1 cellular context compared by ENCODE assay signal in the genomic region with DNA sequence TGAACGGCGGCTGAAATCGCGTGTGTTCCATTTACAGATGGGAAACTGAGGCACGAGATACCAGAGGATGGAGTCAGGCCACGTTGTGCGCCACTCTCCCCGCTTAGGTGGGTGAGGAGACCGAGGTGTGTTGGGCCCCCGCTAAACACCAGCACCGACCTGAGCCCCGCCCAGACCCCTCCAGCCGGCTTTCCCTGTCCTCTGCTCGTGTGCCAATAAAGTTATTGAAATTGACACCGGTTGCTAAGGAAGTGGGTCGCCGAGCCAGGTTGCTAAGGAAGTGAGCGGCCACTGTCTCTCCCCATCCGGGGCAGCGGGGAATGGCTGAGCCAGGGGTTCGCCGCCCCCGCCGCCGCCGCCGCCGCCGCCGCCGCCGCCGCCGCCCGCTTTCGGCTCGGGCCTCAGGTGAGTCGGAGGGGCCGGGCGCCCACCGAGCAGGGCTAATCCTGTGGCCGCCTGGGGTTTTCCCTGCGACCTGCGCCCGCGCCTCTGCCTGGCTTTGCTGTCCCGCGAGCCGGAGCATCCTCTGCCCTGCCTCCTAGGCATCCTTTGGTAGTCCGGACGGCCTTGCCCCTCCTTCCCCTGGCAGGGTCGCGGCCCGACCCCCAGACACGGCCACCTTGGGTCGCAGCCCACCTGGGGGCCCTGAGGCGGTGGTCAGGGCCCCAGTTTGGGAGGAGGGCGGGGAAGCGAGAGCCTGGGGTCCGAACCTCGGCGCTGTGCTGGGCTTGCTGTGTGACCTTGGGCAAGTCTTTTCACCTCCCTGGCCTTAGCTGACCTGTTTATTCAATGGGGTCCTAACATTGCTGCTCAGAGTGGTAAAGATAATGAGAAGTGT.
TF ChIP-seq lines count a peak whose summit lies in the region.

A gene (plus strand): TSS at position 291 of the 838 bp plus-strand sequence. CDS start 32,127 bp downstream, outside the sequence.

TF ChIP-seq in HepG2, 621 proteins besides CTCF, POLR2A, EP300 and RAD21 (continued from another document and continues in another):
- TF ChIP-seq, protein P1, sequence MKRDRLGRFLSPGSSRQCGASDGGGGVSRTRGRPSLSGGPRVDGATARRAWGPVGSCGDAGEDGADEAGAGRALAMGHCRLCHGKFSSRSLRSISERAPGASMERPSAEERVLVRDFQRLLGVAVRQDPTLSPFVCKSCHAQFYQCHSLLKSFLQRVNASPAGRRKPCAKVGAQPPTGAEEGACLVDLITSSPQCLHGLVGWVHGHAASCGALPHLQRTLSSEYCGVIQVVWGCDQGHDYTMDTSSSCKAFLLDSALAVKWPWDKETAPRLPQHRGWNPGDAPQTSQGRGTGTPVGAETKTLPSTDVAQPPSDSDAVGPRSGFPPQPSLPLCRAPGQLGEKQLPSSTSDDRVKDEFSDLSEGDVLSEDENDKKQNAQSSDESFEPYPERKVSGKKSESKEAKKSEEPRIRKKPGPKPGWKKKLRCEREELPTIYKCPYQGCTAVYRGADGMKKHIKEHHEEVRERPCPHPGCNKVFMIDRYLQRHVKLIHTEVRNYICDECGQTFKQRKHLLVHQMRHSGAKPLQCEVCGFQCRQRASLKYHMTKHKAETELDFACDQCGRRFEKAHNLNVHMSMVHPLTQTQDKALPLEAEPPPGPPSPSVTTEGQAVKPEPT (CRISPR knock-in tag; IDR thresholded peaks at IDR 0.05; ENCODE audit: low read depth) = peak; percentile 15; the same call in 1 of the 2 replicates
- no peak for TF ChIP-seq ZSCAN21 (CRISPR knock-in tag; IDR thresholded peaks at IDR 0.05; ENCODE audit: borderline replicate concordance)
- TF ChIP-seq REL (CRISPR knock-in tag; conservative IDR thresholded peaks at IDR 0.05) = no peak
- TF ChIP-seq ZNF749 (CRISPR knock-in tag; IDR thresholded peaks at IDR 0.05; ENCODE audit: borderline replicate concordance) = no peak
- peak; percentile 86 for TF ChIP-seq SMYD3 (CRISPR knock-in tag; IDR thresholded peaks at IDR 0.05)
- no peak for TF ChIP-seq FOXM1 (CRISPR knock-in tag; IDR thresholded peaks at IDR 0.05)
- TF ChIP-seq ZNF24 (IDR thresholded peaks at IDR 0.05) = peak; percentile 72
- TF ChIP-seq SMARCC2 (IDR thresholded peaks at IDR 0.05) = no peak
- TF ChIP-seq, protein P2, sequence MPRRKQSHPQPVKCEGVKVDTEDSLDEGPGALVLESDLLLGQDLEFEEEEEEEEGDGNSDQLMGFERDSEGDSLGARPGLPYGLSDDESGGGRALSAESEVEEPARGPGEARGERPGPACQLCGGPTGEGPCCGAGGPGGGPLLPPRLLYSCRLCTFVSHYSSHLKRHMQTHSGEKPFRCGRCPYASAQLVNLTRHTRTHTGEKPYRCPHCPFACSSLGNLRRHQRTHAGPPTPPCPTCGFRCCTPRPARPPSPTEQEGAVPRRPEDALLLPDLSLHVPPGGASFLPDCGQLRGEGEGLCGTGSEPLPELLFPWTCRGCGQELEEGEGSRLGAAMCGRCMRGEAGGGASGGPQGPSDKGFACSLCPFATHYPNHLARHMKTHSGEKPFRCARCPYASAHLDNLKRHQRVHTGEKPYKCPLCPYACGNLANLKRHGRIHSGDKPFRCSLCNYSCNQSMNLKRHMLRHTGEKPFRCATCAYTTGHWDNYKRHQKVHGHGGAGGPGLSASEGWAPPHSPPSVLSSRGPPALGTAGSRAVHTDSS (CRISPR knock-in tag; conservative IDR thresholded peaks at IDR 0.05) = no peak
- 0 out of 2 replicates have a peak, but pooled peaks have one; percentile 60 for TF ChIP-seq SMAD3 (CRISPR knock-in tag; IDR thresholded peaks at IDR 0.05)
- TF ChIP-seq, protein P3, sequence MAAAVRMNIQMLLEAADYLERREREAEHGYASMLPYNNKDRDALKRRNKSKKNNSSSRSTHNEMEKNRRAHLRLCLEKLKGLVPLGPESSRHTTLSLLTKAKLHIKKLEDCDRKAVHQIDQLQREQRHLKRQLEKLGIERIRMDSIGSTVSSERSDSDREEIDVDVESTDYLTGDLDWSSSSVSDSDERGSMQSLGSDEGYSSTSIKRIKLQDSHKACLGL (CRISPR knock-in tag; IDR thresholded peaks at IDR 0.05) = peak; percentile 38; the same call in 1 of the 2 replicates
- peak; percentile 28; the same call in 1 of the 2 replicates for TF ChIP-seq ZNF333 (CRISPR knock-in tag; IDR thresholded peaks at IDR 0.05; ENCODE audit: borderline replicate concordance)
- no peak for TF ChIP-seq ZNF33A (CRISPR knock-in tag; IDR thresholded peaks at IDR 0.05; ENCODE audit: borderline replicate concordance)
- TF ChIP-seq ZIK1 (CRISPR knock-in tag; IDR thresholded peaks at IDR 0.05; ENCODE audit: borderline replicate concordance, low read depth) = peak; percentile 92
- peak; percentile 94 for TF ChIP-seq MIXL1 (CRISPR knock-in tag; IDR thresholded peaks at IDR 0.05)
- no peak for TF ChIP-seq GATA4 (IDR thresholded peaks at IDR 0.05; ENCODE audit: borderline replicate concordance, low read depth)
- TF ChIP-seq, protein P4, sequence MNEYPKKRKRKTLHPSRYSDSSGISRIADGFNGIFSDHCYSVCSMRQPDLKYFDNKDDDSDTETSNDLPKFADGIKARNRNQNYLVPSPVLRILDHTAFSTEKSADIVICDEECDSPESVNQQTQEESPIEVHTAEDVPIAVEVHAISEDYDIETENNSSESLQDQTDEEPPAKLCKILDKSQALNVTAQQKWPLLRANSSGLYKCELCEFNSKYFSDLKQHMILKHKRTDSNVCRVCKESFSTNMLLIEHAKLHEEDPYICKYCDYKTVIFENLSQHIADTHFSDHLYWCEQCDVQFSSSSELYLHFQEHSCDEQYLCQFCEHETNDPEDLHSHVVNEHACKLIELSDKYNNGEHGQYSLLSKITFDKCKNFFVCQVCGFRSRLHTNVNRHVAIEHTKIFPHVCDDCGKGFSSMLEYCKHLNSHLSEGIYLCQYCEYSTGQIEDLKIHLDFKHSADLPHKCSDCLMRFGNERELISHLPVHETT (CRISPR knock-in tag; conservative IDR thresholded peaks at IDR 0.05) = peak; percentile 75; the same call in 1 of the 2 replicates
- TF ChIP-seq KDM1A (CRISPR knock-in tag; IDR thresholded peaks at IDR 0.05) = peak; percentile 79
- TF ChIP-seq NONO (IDR thresholded peaks at IDR 0.05) = no peak
- TF ChIP-seq NONO (CRISPR knock-in tag; conservative IDR thresholded peaks at IDR 0.05) = peak; percentile 80; the same call in 1 of the 2 replicates
- TF ChIP-seq AGO1 (IDR thresholded peaks at IDR 0.05; ENCODE audit: low read depth, low read length, poor library complexity, severe bottlenecking) = peak; percentile 43
- no peak for TF ChIP-seq ZNF850 (CRISPR knock-in tag; conservative IDR thresholded peaks at IDR 0.05)
- 0 out of 2 replicates have a peak, but pooled peaks have one; percentile 15 for TF ChIP-seq DMAP1 (CRISPR knock-in tag; IDR thresholded peaks at IDR 0.05)
- TF ChIP-seq ZNF12 (CRISPR knock-in tag; IDR thresholded peaks at IDR 0.05) = peak; percentile 55; the same call in 1 of the 2 replicates
- TF ChIP-seq, protein P5, sequence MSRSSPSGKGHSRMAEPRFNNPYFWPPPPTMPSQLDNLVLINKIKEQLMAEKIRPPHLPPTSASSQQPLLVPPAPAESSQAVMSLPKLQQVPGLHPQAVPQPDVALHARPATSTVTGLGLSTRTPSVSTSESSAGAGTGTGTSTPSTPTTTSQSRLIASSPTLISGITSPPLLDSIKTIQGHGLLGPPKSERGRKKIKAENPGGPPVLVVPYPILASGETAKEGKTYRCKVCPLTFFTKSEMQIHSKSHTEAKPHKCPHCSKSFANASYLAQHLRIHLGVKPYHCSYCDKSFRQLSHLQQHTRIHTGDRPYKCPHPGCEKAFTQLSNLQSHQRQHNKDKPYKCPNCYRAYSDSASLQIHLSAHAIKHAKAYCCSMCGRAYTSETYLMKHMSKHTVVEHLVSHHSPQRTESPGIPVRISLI (CRISPR knock-in tag; IDR thresholded peaks at IDR 0.05; ENCODE audit: borderline replicate concordance) = peak; percentile 52
- TF ChIP-seq, protein P6, sequence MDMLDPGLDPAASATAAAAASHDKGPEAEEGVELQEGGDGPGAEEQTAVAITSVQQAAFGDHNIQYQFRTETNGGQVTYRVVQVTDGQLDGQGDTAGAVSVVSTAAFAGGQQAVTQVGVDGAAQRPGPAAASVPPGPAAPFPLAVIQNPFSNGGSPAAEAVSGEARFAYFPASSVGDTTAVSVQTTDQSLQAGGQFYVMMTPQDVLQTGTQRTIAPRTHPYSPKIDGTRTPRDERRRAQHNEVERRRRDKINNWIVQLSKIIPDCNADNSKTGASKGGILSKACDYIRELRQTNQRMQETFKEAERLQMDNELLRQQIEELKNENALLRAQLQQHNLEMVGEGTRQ (IDR thresholded peaks at IDR 0.05; ENCODE audit: low read depth, low read length) = no peak
- TF ChIP-seq, protein P6 (CRISPR knock-in tag; IDR thresholded peaks at IDR 0.05; ENCODE audit: borderline replicate concordance) = no peak
- TF ChIP-seq ZNF879 (CRISPR knock-in tag; IDR thresholded peaks at IDR 0.05) = no peak
- TF ChIP-seq SRSF1 (optimal IDR thresholded peaks at IDR 0.05; ENCODE audit: low read depth, low read length) = peak; percentile 84
- TF ChIP-seq, protein P7, sequence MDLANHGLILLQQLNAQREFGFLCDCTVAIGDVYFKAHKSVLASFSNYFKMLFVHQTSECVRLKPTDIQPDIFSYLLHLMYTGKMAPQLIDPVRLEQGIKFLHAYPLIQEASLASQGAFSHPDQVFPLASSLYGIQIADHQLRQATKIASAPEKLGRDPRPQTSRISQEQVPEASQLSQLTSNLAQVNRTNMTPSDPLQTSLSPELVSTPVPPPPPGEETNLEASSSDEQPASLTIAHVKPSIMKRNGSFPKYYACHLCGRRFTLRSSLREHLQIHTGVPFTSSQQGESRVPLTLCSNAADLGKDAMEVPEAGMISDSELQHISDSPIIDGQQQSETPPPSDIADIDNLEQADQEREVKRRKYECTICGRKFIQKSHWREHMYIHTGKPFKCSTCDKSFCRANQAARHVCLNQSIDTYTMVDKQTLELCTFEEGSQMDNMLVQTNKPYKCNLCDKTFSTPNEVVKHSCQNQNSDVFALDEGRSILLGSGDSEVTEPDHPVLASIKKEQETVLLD (CRISPR knock-in tag; IDR thresholded peaks at IDR 0.05; ENCODE audit: low read depth) = peak; percentile 52; the same call in 1 of the 2 replicates
- no peak for TF ChIP-seq ZNF17 (CRISPR knock-in tag; IDR thresholded peaks at IDR 0.05)
- TF ChIP-seq, protein P8, sequence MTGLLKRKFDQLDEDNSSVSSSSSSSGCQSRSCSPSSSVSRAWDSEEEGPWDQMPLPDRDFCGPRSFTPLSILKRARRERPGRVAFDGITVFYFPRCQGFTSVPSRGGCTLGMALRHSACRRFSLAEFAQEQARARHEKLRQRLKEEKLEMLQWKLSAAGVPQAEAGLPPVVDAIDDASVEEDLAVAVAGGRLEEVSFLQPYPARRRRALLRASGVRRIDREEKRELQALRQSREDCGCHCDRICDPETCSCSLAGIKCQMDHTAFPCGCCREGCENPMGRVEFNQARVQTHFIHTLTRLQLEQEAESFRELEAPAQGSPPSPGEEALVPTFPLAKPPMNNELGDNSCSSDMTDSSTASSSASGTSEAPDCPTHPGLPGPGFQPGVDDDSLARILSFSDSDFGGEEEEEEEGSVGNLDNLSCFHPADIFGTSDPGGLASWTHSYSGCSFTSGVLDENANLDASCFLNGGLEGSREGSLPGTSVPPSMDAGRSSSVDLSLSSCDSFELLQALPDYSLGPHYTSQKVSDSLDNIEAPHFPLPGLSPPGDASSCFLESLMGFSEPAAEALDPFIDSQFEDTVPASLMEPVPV (CRISPR knock-in tag; IDR thresholded peaks at IDR 0.05) = peak; percentile 97
- no peak for TF ChIP-seq ZNF382 (CRISPR knock-in tag; IDR thresholded peaks at IDR 0.05; ENCODE audit: borderline replicate concordance)
- peak; percentile 27; the same call in 1 of the 2 replicates for TF ChIP-seq ONECUT2 (CRISPR knock-in tag; IDR thresholded peaks at IDR 0.05)
- TF ChIP-seq ZNF484 (CRISPR knock-in tag; IDR thresholded peaks at IDR 0.05; ENCODE audit: borderline replicate concordance, low read depth) = 0 out of 2 replicates have a peak, but pooled peaks have one; percentile 28
- peak; percentile 58; the same call in 1 of the 2 replicates for TF ChIP-seq MEF2D (CRISPR knock-in tag; IDR thresholded peaks at IDR 0.05)
- peak; percentile 65 for TF ChIP-seq PAX8 (CRISPR knock-in tag; IDR thresholded peaks at IDR 0.05; ENCODE audit: borderline replicate concordance)
- TF ChIP-seq ZNF883 (CRISPR knock-in tag; IDR thresholded peaks at IDR 0.05; ENCODE audit: not compliant biosample characterization) = peak; percentile 82
- no peak for TF ChIP-seq MIER2 (CRISPR knock-in tag; IDR thresholded peaks at IDR 0.05)
- TF ChIP-seq, protein P9, sequence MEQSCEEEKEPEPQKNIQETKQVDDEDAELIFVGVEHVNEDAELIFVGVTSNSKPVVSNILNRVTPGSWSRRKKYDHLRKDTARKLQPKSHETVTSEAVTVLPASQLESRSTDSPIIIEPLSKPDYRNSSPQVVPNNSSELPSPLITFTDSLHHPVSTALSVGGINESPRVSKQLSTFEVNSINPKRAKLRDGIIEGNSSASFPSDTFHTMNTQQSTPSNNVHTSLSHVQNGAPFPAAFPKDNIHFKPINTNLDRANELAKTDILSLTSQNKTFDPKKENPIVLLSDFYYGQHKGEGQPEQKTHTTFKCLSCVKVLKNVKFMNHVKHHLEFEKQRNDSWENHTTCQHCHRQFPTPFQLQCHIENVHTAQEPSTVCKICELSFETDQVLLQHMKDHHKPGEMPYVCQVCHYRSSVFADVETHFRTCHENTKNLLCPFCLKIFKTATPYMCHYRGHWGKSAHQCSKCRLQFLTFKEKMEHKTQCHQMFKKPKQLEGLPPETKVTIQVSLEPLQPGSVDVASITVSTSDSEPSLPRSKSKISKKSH (CRISPR knock-in tag; IDR thresholded peaks at IDR 0.05; ENCODE audit: borderline replicate concordance) = peak; percentile 48; the same call in 1 of the 2 replicates
- TF ChIP-seq NCOA5 (CRISPR knock-in tag; IDR thresholded peaks at IDR 0.05) = no peak
- no peak for TF ChIP-seq PITX1 (CRISPR knock-in tag; IDR thresholded peaks at IDR 0.05)
- TF ChIP-seq CENPT (CRISPR knock-in tag; IDR thresholded peaks at IDR 0.05; ENCODE audit: low read depth) = no peak
- no peak for TF ChIP-seq ZNF790 (CRISPR knock-in tag; IDR thresholded peaks at IDR 0.05; ENCODE audit: borderline replicate concordance)
- TF ChIP-seq ZNF709 (CRISPR knock-in tag; IDR thresholded peaks at IDR 0.05) = 0 out of 2 replicates have a peak, but pooled peaks have one; percentile 36
- 0 out of 2 replicates have a peak, but pooled peaks have one; percentile 33 for TF ChIP-seq NFATC3 (CRISPR knock-in tag; IDR thresholded peaks at IDR 0.05)
- TF ChIP-seq ZNF430 (CRISPR knock-in tag; IDR thresholded peaks at IDR 0.05) = peak; percentile 41; the same call in 1 of the 2 replicates
- TF ChIP-seq ZNF367 (CRISPR knock-in tag; IDR thresholded peaks at IDR 0.05; ENCODE audit: borderline replicate concordance) = 0 out of 2 replicates have a peak, but pooled peaks have one; percentile 66
